17 cellular contexts compared by ENCODE assay signal in genomic region chr10:31999261-31999660, GRCh38.
"Had no signal": no experiment of that assay in that cellular context is flagged by ENCODE, and none has a peak within 500 bp of the region (broad histone marks: within the 10 kb centered on the region; RNA-seq: fewer than 3 reads in every experiment).

No MANE protein-coding gene starts in this region.

- H3K4me3 ChIP-seq: gastrocnemius medialis, heart left ventricle, prostate gland, right atrium auricular region, skin epidermis, suprapubic skin, transverse colon, vagina had no signal

- H3K9me3 ChIP-seq: gastrocnemius medialis, heart left ventricle, prostate gland, right atrium auricular region, suprapubic skin, transverse colon, vagina had no signal

- DNase-seq: activated B cell treated with CpG ODN at 0.5 μM for 24 hours; activated CD4-positive, alpha-beta T cell treated with anti-CD3 and anti-CD28 coated beads for 4 hours; activated CD8-positive, alpha-beta T cell treated with anti-CD3 and anti-CD28 coated beads for 36 hours; activated naive CD4-positive, alpha-beta T cell treated with anti-CD3 and anti-CD28 coated beads for 36 hours; activated T-cell treated with anti-CD3 and anti-CD28 coated beads, Interleukin-2, amount 50 U/mL, for 24 hours; effector CD4-positive, alpha-beta T cell; gastrocnemius medialis; heart left ventricle; naive thymus-derived CD4-positive, alpha-beta T cell; stimulated activated CD4-positive, alpha-beta T cell treated with anti-CD3 and anti-CD28 coated beads, Interleukin-2, amount 100 ng/mL, for 48 hours; stimulated activated naive CD8-positive, alpha-beta T cell treated with anti-CD3 and anti-CD28 coated beads, Interleukin-15, amount 100 ng/mL, for 72 hours; transverse colon had no signal

- H3K27me3 ChIP-seq: gastrocnemius medialis, heart left ventricle, right atrium auricular region, suprapubic skin, transverse colon, vagina had no signal

- H3K36me3 ChIP-seq: gastrocnemius medialis, heart left ventricle, prostate gland, right atrium auricular region, suprapubic skin, transverse colon, vagina had no signal

- ATAC-seq: activated CD8-positive, alpha-beta T cell treated with anti-CD3 and anti-CD28 coated beads for 36 hours; gastrocnemius medialis; heart left ventricle; naive thymus-derived CD4-positive, alpha-beta T cell; stimulated activated naive CD8-positive, alpha-beta T cell treated with anti-CD3 and anti-CD28 coated beads, Interleukin-15, amount 100 ng/mL, for 72 hours had no signal

- H3K27ac ChIP-seq: gastrocnemius medialis, heart left ventricle, prostate gland, right atrium auricular region, skin epidermis, suprapubic skin, transverse colon, vagina had no signal

- H3K4me1 ChIP-seq: prostate gland, suprapubic skin, vagina had no signal
